ENCODE assay signal across 19 cellular contexts in genomic region chr5:19880859-19881436, GRCh38.
DNase-seq lines count a peak whose midpoint lies in the region; ATAC-seq, FAIRE-seq and TF ChIP-seq lines count a peak whose summit lies in the region.
"Had no signal": no experiment of that assay in that cellular context is flagged by ENCODE, and none has a peak within 500 bp of the region (broad histone marks: within the 10 kb centered on the region; RNA-seq: fewer than 3 reads in every experiment).

No MANE protein-coding gene starts in this region.

- no peak overlapping the region for H4K8ac ChIP-seq in H1 (ENCODE audit: extremely low read depth, insufficient read depth, low read length)

- H3K9me3 ChIP-seq in breast epithelium (no peaks in the 10 kb centered on the region), H1 (ENCODE audit: insufficient read depth in 2 of 2, low read depth in 1 of 2, low read length in 1 of 2) (no peaks in the 10 kb centered on the region)

- intact Hi-C loops in breast epithelium (cut with DNase I; ENCODE audit: low total_unique reads), result loop anchor here (5.0 kb wide), 1 partner anchor 319 kb away; no protein-coding TSS in a partner anchor

- no peaks in the 10 kb centered on the region for H3K4me1 ChIP-seq in breast epithelium
- peaks cover 0 to 14% (median 7%) of the 10 kb centered on the region in 4 experiments; a peak in 3 of 7 replicates for H3K4me1 ChIP-seq in H1 (replicated peaks in 1 of 4; ENCODE audit: control insufficient read depth in 3 of 4, insufficient read depth in 4 of 4, low read length in 3 of 4)
- H3K4me1 ChIP-seq: parathyroid adenoma had no signal

- CTCF ChIA-PET in H1 (lab: Charles Lee; ENCODE audit: partially characterized antibody), result no interaction called here

- no peaks in the 10 kb centered on the region for H4K20me1 ChIP-seq in H1 (replicated peaks in 1 of 2; ENCODE audit: control insufficient read depth in 1 of 2, insufficient read depth in 2 of 2, low read length in 2 of 2)

- TF ChIP-seq POLR2A in breast epithelium (IDR thresholded peaks at IDR 0.05), result no peak
- TF ChIP-seq POLR2A in H1 (IDR thresholded peaks at IDR 0.05; ENCODE audit: control extremely low read depth in 1 of 2, low read depth in 2 of 2, low read length in 2 of 2), result no peak

- ATAC-seq in GM21381 (IDR thresholded peaks at IDR 0.05; ENCODE audit: unreplicated experiment), result no peak
- ATAC-seq in HG03571 (IDR thresholded peaks at IDR 0.05; ENCODE audit: unreplicated experiment), result no peak
- ATAC-seq: stimulated activated naive CD8-positive, alpha-beta T cell treated with anti-CD3 and anti-CD28 coated beads, Interleukin-15, Interleukin-2, amounts not matched to agents 100 U/mL and 50 U/mL, for 24 hours had no signal

- H2BK5ac ChIP-seq in H1 (ENCODE audit: low read depth, low read length), result no peak overlapping the region

- WGBS in H1 (ENCODE audit: extremely low coverage in 1 of 2, insufficient coverage in 1 of 2, insufficient read length in 1 of 2, insufficient replicate concordance in 2 of 2, low coverage in 1 of 2, low lambda C conversion rate in 2 of 2, missing lambda C conversion rate in 1 of 2), 2 experiments, result 3% methylated on average over 1 of the region's 1 CpG; no CpG with 5 or more reads in 1 of the 2 experiments

- no peak overlapping the region for H3K14ac ChIP-seq in H1 (ENCODE audit: insufficient read length)

- DNase-seq in T47D (ENCODE audit: low read depth in 1 of 2, low spot score in 1 of 2), result peak; percentile 24 to 86
- no peak for DNase-seq in breast epithelium (ENCODE audit: low spot score in 2 of 2)
- DNase-seq in NCI-H345 (lab: John Stamatoyannopoulos, UW), result peak; percentile 96
- DNase-seq in H1 (ENCODE audit: low read depth in 1 of 2, low spot score in 2 of 2), result no peak
- no peak for DNase-seq in nucleus accumbens (lab: John Stamatoyannopoulos, UW)
- no peak for DNase-seq in foreskin melanocyte
- DNase-seq: activated CD4-positive, alpha-beta T cell treated with anti-CD3 and anti-CD28 coated beads for 48 hours; activated T-cell treated with anti-CD3 and anti-CD28 coated beads, Interleukin-2, amount 50 U/mL, for 1 hour; cerebellar nuclear complex; GM23248; islet precursor cell; NCI-H226; RPMI8226; stimulated activated naive CD8-positive, alpha-beta T cell treated with anti-CD3 and anti-CD28 coated beads, Interleukin-15, Interleukin-2, amounts not matched to agents 100 U/mL and 50 U/mL, for 24 hours; T-helper 2 cell had no signal

- H3K23ac ChIP-seq in H1 (ENCODE audit: insufficient read length), result no peak overlapping the region

- no peaks in the 10 kb centered on the region for H3K79me2 ChIP-seq in H1 (ENCODE audit: control insufficient read depth in 1 of 2, insufficient read depth in 2 of 2, low read length in 2 of 2)
- H3K79me2 ChIP-seq: parathyroid adenoma had no signal

- H3K4me2 ChIP-seq in H1 (ENCODE audit: insufficient read depth in 1 of 2, low read depth in 2 of 2, low read length in 2 of 2), result peak overlapping the region; percentile 25 to 31; a peak in 1 of 4 replicates

- H2BK15ac ChIP-seq in H1 (ENCODE audit: low read length), result no peak overlapping the region

- no peaks in the 10 kb centered on the region for H3K36me3 ChIP-seq in breast epithelium
- H3K36me3 ChIP-seq in H1 (ENCODE audit: control insufficient read depth in 2 of 4, insufficient read depth in 4 of 4, low read length in 3 of 4), result no peaks in the 10 kb centered on the region

- no peak overlapping the region for H3K18ac ChIP-seq in H1 (ENCODE audit: extremely low read depth, low read length)

- no peak for TF ChIP-seq CTCF in breast epithelium (IDR thresholded peaks at IDR 0.05)
- no peak for TF ChIP-seq CTCF in H1 (IDR thresholded peaks at IDR 0.05; ENCODE audit: control extremely low read depth in 1 of 3, insufficient read depth in 1 of 3, low read depth in 1 of 3, low read length in 3 of 3)

- H3K79me1 ChIP-seq in H1 (ENCODE audit: low read depth, low read length), result no peaks in the 10 kb centered on the region

- H3K56ac ChIP-seq in H1 (replicated peaks; ENCODE audit: insufficient read length, low read depth, low read length), result no peak overlapping the region

- H2AFZ ChIP-seq in H1 (ENCODE audit: low read length), result no peak overlapping the region
- H2AFZ ChIP-seq: GM23248, parathyroid adenoma had no signal

- H3K9ac ChIP-seq in H1 (replicated peaks in 1 of 4; ENCODE audit: extremely low read depth in 1 of 4, low read depth in 3 of 4, low read length in 3 of 4), result no peak overlapping the region
- H3K9ac ChIP-seq: GM23248, parathyroid adenoma had no signal

- H3K23me2 ChIP-seq in H1 (ENCODE audit: low read depth, low read length), result no peaks in the 10 kb centered on the region

- in situ Hi-C loops in T47D (cut with HindIII; ENCODE audit: low pct_unique_long_range_greater_than_20kb, low sequenced_read_pairs), result no loop called here

- no peak overlapping the region for H4K91ac ChIP-seq in H1 (replicated peaks; ENCODE audit: insufficient read length, low read length)

- no peak overlapping the region for H3K4ac ChIP-seq in H1 (replicated peaks; ENCODE audit: insufficient read length, low read depth, low read length)

- POLR2A ChIA-PET in H1 (lab: Charles Lee; ENCODE audit: partially characterized antibody), result no interaction called here

- no peak overlapping the region for H3K4me3 ChIP-seq in breast epithelium
- peak overlapping the region in 1 of 4 experiments; percentile 36; a peak in 1 of 8 replicates for H3K4me3 ChIP-seq in H1 (ENCODE audit: extremely low read depth in 1 of 4, insufficient read depth in 2 of 4, low read depth in 3 of 4, low read length in 4 of 4)
- H3K4me3 ChIP-seq: GM23248 had no signal

- FAIRE-seq in H1 (lab: Jason Lieb, UNC), result no peak
- FAIRE-seq: frontal cortex had no signal

- no peak overlapping the region for H2BK120ac ChIP-seq in H1 (replicated peaks; ENCODE audit: low read depth, low read length)

- H3K27ac ChIP-seq in breast epithelium (no peak overlapping the region), H1 (ENCODE audit: low read depth, low read length) (no peak overlapping the region)
- H3K27ac ChIP-seq: GM23248, parathyroid adenoma had no signal

- no peak for TF ChIP-seq EP300 in H1 (IDR thresholded peaks at IDR 0.05; ENCODE audit: borderline replicate concordance in 1 of 2, low read depth in 2 of 2, low read length in 2 of 2)

- no peak overlapping the region for H4K5ac ChIP-seq in H1 (ENCODE audit: insufficient read length, low read depth, low read length)

- no peak for TF ChIP-seq RAD21 in H1 (IDR thresholded peaks at IDR 0.05 in 1 of 2, conservative IDR thresholded peaks at IDR 0.05 in 1 of 2; ENCODE audit: low read depth in 2 of 2, low read length in 2 of 2)

- no peak overlapping the region for H2AK5ac ChIP-seq in H1 (ENCODE audit: low read depth, low read length)

- H2BK20ac ChIP-seq in H1 (ENCODE audit: low read length), result no peak overlapping the region

- no peak overlapping the region for H2BK12ac ChIP-seq in H1 (ENCODE audit: low read depth, low read length)

- H3K27me3 ChIP-seq in breast epithelium (no peaks in the 10 kb centered on the region), H1 (replicated peaks in 1 of 4; ENCODE audit: control insufficient read depth in 3 of 4, extremely low read depth in 1 of 4, insufficient read depth in 3 of 4, low read length in 3 of 4) (no peaks in the 10 kb centered on the region)

TF ChIP-seq in H1, 55 proteins besides CTCF, POLR2A, EP300 and RAD21 (continues in another document):
- TF ChIP-seq ZNF274 (IDR thresholded peaks at IDR 0.05; ENCODE audit: borderline replicate concordance, extremely low read depth, low read length) (no peak), SIN3A (conservative IDR thresholded peaks at IDR 0.05 in 1 of 2, IDR thresholded peaks at IDR 0.05 in 1 of 2; ENCODE audit: low read depth in 1 of 2, low read length in 2 of 2) (no peak)

Comparison
In these comparisons a context has a peak if more than half of its experiments do, and no peak if none do; other contexts are left out.
1. DNase-seq: peak in T47D (2 of 2) and NCI-H345 (single experiment); none in breast epithelium (0 of 2), H1 (0 of 2), nucleus accumbens (0 of 56) and foreskin melanocyte (single experiment).